Comparison of ENCODE assay signal across 7 cellular contexts in the genomic region with DNA sequence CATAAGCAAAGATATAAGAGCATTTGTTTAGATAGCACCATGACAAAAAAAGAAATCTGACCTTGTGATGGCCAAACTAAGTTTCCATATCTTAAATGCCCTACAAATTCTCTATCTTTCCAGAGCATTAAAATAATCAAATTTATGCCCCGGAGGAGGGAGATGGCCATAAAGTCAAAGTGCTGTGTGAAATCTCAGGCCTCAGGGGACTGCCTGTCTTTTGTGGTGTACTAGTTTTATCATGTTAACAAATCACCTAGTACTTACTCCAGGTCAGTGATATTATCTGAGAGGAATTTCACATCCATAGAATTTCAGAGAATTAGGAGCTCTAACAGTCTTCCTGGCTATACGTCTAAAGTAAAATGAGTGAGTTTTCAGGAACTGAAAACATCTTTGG.
"Had no signal": no experiment of that assay in that cellular context is flagged by ENCODE, and none has a peak within 500 bp of the region (broad histone marks: within the 10 kb centered on the region; RNA-seq: fewer than 3 reads in every experiment).

No MANE protein-coding gene starts in this region.

- DNase-seq: GDM1, GF-D8 had no signal

- ATAC-seq: GM12878 had no signal

- H3K4me3 ChIP-seq: GM12878 had no signal

- FAIRE-seq: G401.6, GM12878, GM12892, GM18507, GM19239 had no signal
